In the genomic region with DNA sequence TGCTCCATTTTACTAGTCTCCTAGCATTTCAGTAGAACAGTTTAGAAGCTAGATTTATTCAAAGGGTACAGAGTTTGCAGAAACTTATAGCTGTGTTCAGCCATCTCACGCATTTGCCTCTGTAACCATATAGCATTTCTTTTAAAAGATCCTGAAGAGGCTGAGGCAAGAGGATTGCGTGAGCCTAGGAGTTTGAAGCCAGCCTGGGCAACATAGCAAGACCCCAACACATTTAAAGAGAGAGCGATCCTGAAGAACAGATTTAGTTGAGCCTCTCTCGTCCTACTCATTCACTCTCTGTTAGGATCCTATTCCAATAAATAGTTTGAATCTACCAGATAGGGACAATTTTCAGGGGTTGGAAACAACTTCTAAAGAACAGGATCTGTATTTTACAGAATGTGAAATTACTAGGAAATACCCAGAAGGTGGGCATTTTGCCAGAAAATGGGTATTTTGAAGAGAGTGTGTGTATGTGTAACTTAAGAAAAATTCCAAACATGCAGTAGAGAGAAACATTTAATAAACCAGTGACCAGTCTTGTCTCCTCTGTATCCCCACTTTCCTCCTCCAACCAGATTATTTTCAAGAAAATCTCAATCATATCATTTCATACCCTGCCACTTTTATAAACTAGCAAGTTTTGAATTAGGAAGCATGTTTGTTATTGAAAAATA, we compare ENCODE assay signal across 11 cellular contexts. TPM values are rescaled to one million over a fixed set of nuclear protein-coding genes. Genes with fewer than 3 reads are reported as not detected.
DNase-seq lines count a peak whose midpoint lies in the region; ATAC-seq and TF ChIP-seq lines count a peak whose summit lies in the region.
"Had no signal": no experiment of that assay in that cellular context is flagged by ENCODE, and none has a peak within 500 bp of the region (broad histone marks: within the 10 kb centered on the region; RNA-seq: fewer than 3 reads in every experiment).

No MANE protein-coding gene starts in this region.

- H3K27ac Mint-ChIP-seq in activated T-cell treated with anti-CD3 and anti-CD28 coated beads, Interleukin-2, amount 50 U/mL, for 72 hours = no peak overlapping the region
- 0 out of 2 replicates have a peak overlapping the region, but pooled peaks have one; percentile 61 for H3K27ac Mint-ChIP-seq in WTC11
- H3K27ac Mint-ChIP-seq: activated naive CD4-positive, alpha-beta T cell treated with anti-CD3 and anti-CD28 coated beads for 36 hours had no signal

- ATAC-seq in activated T-cell treated with anti-CD3 and anti-CD28 coated beads, Interleukin-2, amount 50 U/mL, for 72 hours (replicated peaks in 1 of 2) = no peak
- ATAC-seq in WTC11 = no peak
- no peak for ATAC-seq in GM21786 (IDR thresholded peaks at IDR 0.05; ENCODE audit: unreplicated experiment)
- ATAC-seq: left ventricle myocardium superior had no signal

- no peaks in the 10 kb centered on the region for H3K27me3 Mint-ChIP-seq in activated T-cell treated with anti-CD3 and anti-CD28 coated beads, Interleukin-2, amount 50 U/mL, for 72 hours (ENCODE audit: low read depth)
- H3K27me3 Mint-ChIP-seq in WTC11 (ENCODE audit: low read depth) = no peaks in the 10 kb centered on the region

- POLR2A ChIA-PET in WTC11 (lab: Charles Lee) = interaction anchor here (0.6 kb wide), 1 partner anchor 80 kb away, joined by 3 read pairs; no protein-coding TSS in a partner anchor

- H3K9me3 Mint-ChIP-seq in activated T-cell treated with anti-CD3 and anti-CD28 coated beads, Interleukin-2, amount 50 U/mL, for 72 hours = peaks cover 0 to 3% of the 10 kb centered on the region in 2 donors
- H3K9me3 Mint-ChIP-seq in WTC11 = peaks cover 4% of the 10 kb centered on the region; the same call in 1 of the 2 replicates
- H3K9me3 Mint-ChIP-seq: activated naive CD4-positive, alpha-beta T cell treated with anti-CD3 and anti-CD28 coated beads for 36 hours had no signal

- DNase-seq in activated T-cell treated with anti-CD3 and anti-CD28 coated beads, Interleukin-2, amount 50 U/mL, for 72 hours = no peak
- DNase-seq in activated T-cell treated with anti-CD3 and anti-CD28 coated beads, Interleukin-2, amount 50 U/mL, for 48 hours = no peak
- no peak for DNase-seq in WTC11 (ENCODE audit: low spot score)
- peak; percentile 86 for DNase-seq in fibroblast of villous mesenchyme (ENCODE audit: low read depth)
- peak; percentile 14 for DNase-seq in superior temporal gyrus (ENCODE audit: extremely low spot score)
- DNase-seq in NCI-H345 treated with DMSO at 0.1 percent for 48 hours (lab: John Stamatoyannopoulos, UW; ENCODE audit: unreplicated experiment) = no peak
- no peak for DNase-seq in mesenteric fat pad (ENCODE audit: low spot score)
- DNase-seq: activated naive CD4-positive, alpha-beta T cell treated with anti-CD3 and anti-CD28 coated beads for 36 hours; Calu3; left ventricle myocardium superior had no signal

- peaks cover 76% of the 10 kb centered on the region for H3K4me1 Mint-ChIP-seq in activated T-cell treated with anti-CD3 and anti-CD28 coated beads, Interleukin-2, amount 50 U/mL, for 72 hours (ENCODE audit: low read depth)
- peaks cover 18% of the 10 kb centered on the region for H3K4me1 Mint-ChIP-seq in WTC11

- CTCF ChIA-PET in WTC11 (lab: Charles Lee) = no interaction called here

- H3K36me3 Mint-ChIP-seq in activated T-cell treated with anti-CD3 and anti-CD28 coated beads, Interleukin-2, amount 50 U/mL, for 72 hours (ENCODE audit: insufficient read depth in 2 of 2) = peaks cover 8 to 43% of the 10 kb centered on the region in 2 donors
- H3K36me3 Mint-ChIP-seq in WTC11 = peaks cover 35% of the 10 kb centered on the region

- no peak for TF ChIP-seq CTCF in WTC11 (IDR thresholded peaks at IDR 0.05)
- no peak for TF ChIP-seq CTCF in fibroblast of villous mesenchyme (IDR thresholded peaks at IDR 0.05; ENCODE audit: insufficient read depth, low read depth, low read length)

- peak overlapping the region; percentile 13 to 26 for H3K4me3 Mint-ChIP-seq in activated T-cell treated with anti-CD3 and anti-CD28 coated beads, Interleukin-2, amount 50 U/mL, for 72 hours
- H3K4me3 Mint-ChIP-seq in WTC11 = no peak overlapping the region
- H3K4me3 Mint-ChIP-seq: activated naive CD4-positive, alpha-beta T cell treated with anti-CD3 and anti-CD28 coated beads for 36 hours had no signal

- peak overlapping the region; percentile 6 for H3K4me3 ChIP-seq in fibroblast of villous mesenchyme (ENCODE audit: low read depth, low read length)

TF ChIP-seq in WTC11, 78 proteins besides CTCF, POLR2A, EP300 and RAD21:
- no peak for TF ChIP-seq NFYB (CRISPR knock-in tag; conservative IDR thresholded peaks at IDR 0.05; ENCODE audit: low read depth)
- peak; percentile 88 for TF ChIP-seq ZNF121 (CRISPR knock-in tag; IDR thresholded peaks at IDR 0.05)
- no peak for TF ChIP-seq E2F5 (CRISPR knock-in tag; IDR thresholded peaks at IDR 0.05)
- no peak for TF ChIP-seq PREB (CRISPR knock-in tag; IDR thresholded peaks at IDR 0.05; ENCODE audit: borderline replicate concordance)
- TF ChIP-seq ZNF263 (CRISPR knock-in tag; IDR thresholded peaks at IDR 0.05; ENCODE audit: low read depth) = no peak

RNA-seq across cellular contexts. Expression of gene EIF3J, which starts 4.5 kb away (rescaled TPM):
- total RNA-seq in activated T-cell treated with anti-CD3 and anti-CD28 coated beads, Interleukin-2, amount 50 U/mL, for 72 hours = 10 to 100 TPM; 61.1 to 64.9 TPM
- total RNA-seq in WTC11 (2021) = 74.9 to 78.6 TPM (median 76.1 TPM) in 3 replicates
- 39.3 and 52.2 TPM in 2 replicates for total RNA-seq in fibroblast of villous mesenchyme
- 84.9 TPM for total RNA-seq in mesenteric fat pad

Comparison
In these comparisons a context has a peak if more than half of its experiments do, and no peak if none do; other contexts are left out.
1. DNase-seq: peak in fibroblast of villous mesenchyme (single experiment) and superior temporal gyrus (single experiment); none in activated T-cell treated with anti-CD3 and anti-CD28 coated beads, Interleukin-2, amount 50 U/mL, for 72 hours (0 of 2), activated T-cell treated with anti-CD3 and anti-CD28 coated beads, Interleukin-2, amount 50 U/mL, for 48 hours (0 of 2), WTC11 (single experiment), NCI-H345 treated with DMSO at 0.1 percent for 48 hours (single experiment) and mesenteric fat pad (single experiment).